Comparison of ENCODE assay signal across 32 cellular contexts in the genomic region with DNA sequence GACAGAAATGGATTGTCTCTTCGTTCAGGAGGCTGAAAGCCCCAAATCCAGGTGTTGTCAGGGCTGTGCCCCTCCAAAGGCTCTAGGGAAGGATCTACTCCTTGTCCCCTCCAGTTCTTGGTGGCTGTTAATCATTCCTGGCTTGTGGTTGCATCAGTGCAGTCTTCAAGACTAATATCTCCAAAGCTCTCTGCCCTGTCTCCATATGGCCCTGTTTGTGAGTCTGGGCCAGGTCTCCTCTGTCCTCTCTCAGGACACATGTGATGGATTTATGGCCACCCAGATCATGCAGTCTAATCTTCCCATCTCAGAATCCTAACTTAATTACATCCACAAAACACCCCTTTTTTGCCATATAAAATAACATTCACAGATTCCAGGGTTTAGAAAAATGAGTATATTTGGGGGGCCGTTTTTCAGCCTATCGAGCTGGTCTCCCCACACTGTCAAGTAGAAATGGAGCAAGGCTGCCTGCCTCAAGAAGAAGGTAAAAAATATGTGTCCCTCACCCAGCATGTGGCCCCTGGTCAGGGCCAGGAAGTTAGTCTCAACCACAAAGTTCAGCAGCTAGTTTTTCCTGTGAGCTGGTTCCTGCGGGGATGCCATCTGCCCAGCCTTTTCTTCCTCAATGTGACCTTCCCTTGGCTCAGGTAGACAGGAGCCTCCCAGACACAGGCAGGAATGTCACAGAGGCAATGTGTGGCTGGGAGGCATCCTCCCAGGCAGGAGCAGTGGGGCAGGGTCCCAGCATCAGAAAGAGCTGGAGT.
"Had no signal": no experiment of that assay in that cellular context is flagged by ENCODE, and none has a peak within 500 bp of the region (broad histone marks: within the 10 kb centered on the region; RNA-seq: fewer than 3 reads in every experiment).

No MANE protein-coding gene starts in this region.

- H3K4me3 ChIP-seq: adrenal gland, body of pancreas, colonic mucosa, esophagus squamous epithelium, gastroesophageal sphincter, heart right ventricle, hepatocyte had no signal

- H3K27me3 ChIP-seq: adrenal gland, body of pancreas, colonic mucosa, hepatocyte had no signal

- H2AFZ ChIP-seq: hepatocyte had no signal

- H3K9me3 ChIP-seq: adrenal gland, body of pancreas, colonic mucosa, esophagus squamous epithelium, gastroesophageal sphincter, heart right ventricle had no signal

- H3K4me1 ChIP-seq: adrenal gland, body of pancreas, colonic mucosa, esophagus squamous epithelium, gastroesophageal sphincter had no signal

- H3K4me2 ChIP-seq: hepatocyte had no signal

- H3K27me3 Mint-ChIP-seq: activated CD4-positive, alpha-beta memory T cell treated with anti-CD3 and anti-CD28 coated beads for 36 hours; activated CD8-positive, alpha-beta memory T cell treated with anti-CD3 and anti-CD28 coated beads, Interleukin-2, amount 10 ng/mL, durations not matched to agents 7 days and 5 days; activated naive CD4-positive, alpha-beta T cell treated with anti-CD3 and anti-CD28 coated beads, Interleukin-2, amount 50 U/mL, for 24 hours; activated naive CD8-positive, alpha-beta T cell treated with anti-CD3 and anti-CD28 coated beads for 36 hours; activated naive CD8-positive, alpha-beta T cell treated with anti-CD3 and anti-CD28 coated beads, Interleukin-2, amount 50 U/mL, for 24 hours had no signal

- H3K27ac ChIP-seq: adrenal gland, body of pancreas, colonic mucosa, epithelial cell of prostate, esophagus squamous epithelium, gastroesophageal sphincter, heart right ventricle, hepatocyte had no signal

- ATAC-seq: activated CD8-positive, alpha-beta memory T cell treated with anti-CD3 and anti-CD28 coated beads, Interleukin-2, amount 10 ng/mL, durations not matched to agents 7 days and 5 days; activated CD8-positive, alpha-beta T cell treated with anti-CD3 and anti-CD28 coated beads, Interleukin-2, amount 10 ng/mL, durations not matched to agents 7 days and 5 days; activated naive CD8-positive, alpha-beta T cell treated with anti-CD3 and anti-CD28 coated beads, Interleukin-2, amount 50 U/mL, for 24 hours; body of pancreas; gastroesophageal sphincter; heart right ventricle; WTC11 had no signal

- H3K79me2 ChIP-seq: hepatocyte had no signal

- H3K36me3 Mint-ChIP-seq: activated CD4-positive, alpha-beta memory T cell treated with anti-CD3 and anti-CD28 coated beads for 36 hours; activated CD8-positive, alpha-beta memory T cell treated with anti-CD3 and anti-CD28 coated beads, Interleukin-2, amount 10 ng/mL, durations not matched to agents 7 days and 5 days; activated naive CD4-positive, alpha-beta T cell treated with anti-CD3 and anti-CD28 coated beads, Interleukin-2, amount 50 U/mL, for 24 hours; activated naive CD8-positive, alpha-beta T cell treated with anti-CD3 and anti-CD28 coated beads for 36 hours; WTC11 had no signal

- H3K36me3 ChIP-seq: adrenal gland, colonic mucosa, esophagus squamous epithelium, gastroesophageal sphincter, heart right ventricle had no signal

- DNase-seq: activated CD4-positive, alpha-beta memory T cell treated with anti-CD3 and anti-CD28 coated beads for 36 hours; activated CD4-positive, alpha-beta T cell treated with anti-CD3 and anti-CD28 coated beads for 1 hour; activated CD4-positive, alpha-beta T cell treated with anti-CD3 and anti-CD28 coated beads for 48 hours; activated CD4-positive, alpha-beta T cell treated with anti-CD3 and anti-CD28 coated beads, Interleukin-2, amount 50 U/mL, for 1 hour; activated CD8-positive, alpha-beta memory T cell treated with anti-CD3 and anti-CD28 coated beads, Interleukin-2, amount 10 ng/mL, durations not matched to agents 7 days and 5 days; activated CD8-positive, alpha-beta memory T cell treated with anti-CD3 and anti-CD28 coated beads, Interleukin-2, amount 50 U/mL, for 4 hours; activated CD8-positive, alpha-beta T cell treated with anti-CD3 and anti-CD28 coated beads, Interleukin-2, amount 10 ng/mL, durations not matched to agents 7 days and 5 days; activated effector memory CD4-positive, alpha-beta T cell treated with anti-CD3 and anti-CD28 coated beads, Interleukin-2, amount 50 U/mL, for 16 hours; activated naive CD4-positive, alpha-beta T cell treated with anti-CD3 and anti-CD28 coated beads for 36 hours; activated naive CD8-positive, alpha-beta T cell treated with anti-CD3 and anti-CD28 coated beads for 36 hours; activated naive CD8-positive, alpha-beta T cell treated with anti-CD3 and anti-CD28 coated beads, Interleukin-2, amount 50 U/mL, for 24 hours; activated T-cell treated with anti-CD3 and anti-CD28 coated beads, Interleukin-2, amount 50 U/mL, for 1 hour; activated T-cell treated with anti-CD3 and anti-CD28 coated beads, Interleukin-2, amount 50 U/mL, for 48 hours; adrenal gland; amygdala; aorta; body of pancreas; caudate nucleus; cerebellar nuclear complex; colonic mucosa; effector CD8-positive, alpha-beta T cell; esophagus squamous epithelium; foreskin melanocyte; heart right ventricle; T-helper 2 cell had no signal

- H3K4me3 Mint-ChIP-seq: activated CD4-positive, alpha-beta memory T cell treated with anti-CD3 and anti-CD28 coated beads for 36 hours; activated CD8-positive, alpha-beta memory T cell treated with anti-CD3 and anti-CD28 coated beads, Interleukin-2, amount 10 ng/mL, durations not matched to agents 7 days and 5 days; activated CD8-positive, alpha-beta T cell treated with anti-CD3 and anti-CD28 coated beads, Interleukin-2, amount 10 ng/mL, durations not matched to agents 7 days and 5 days; activated naive CD4-positive, alpha-beta T cell treated with anti-CD3 and anti-CD28 coated beads for 36 hours; activated naive CD4-positive, alpha-beta T cell treated with anti-CD3 and anti-CD28 coated beads, Interleukin-2, amount 50 U/mL, for 24 hours; activated naive CD8-positive, alpha-beta T cell treated with anti-CD3 and anti-CD28 coated beads for 36 hours; activated naive CD8-positive, alpha-beta T cell treated with anti-CD3 and anti-CD28 coated beads, Interleukin-2, amount 50 U/mL, for 24 hours; activated T-helper 1 cell treated with anti-CD3 and anti-CD28 coated beads, Interleukin-12 subunit alpha, Interleukin-12 subunit beta, Interleukin-2, Interleukin-4 antibody, amounts not matched to agents 30 ng/mL and 10 ng/mL and 1 ng/mL, durations not matched to agents 14 hours and 24 hours and 36 hours; WTC11 had no signal

- H3K27ac Mint-ChIP-seq: activated CD4-positive, alpha-beta memory T cell treated with anti-CD3 and anti-CD28 coated beads for 36 hours; activated CD8-positive, alpha-beta memory T cell treated with anti-CD3 and anti-CD28 coated beads, Interleukin-2, amount 10 ng/mL, durations not matched to agents 7 days and 5 days; activated CD8-positive, alpha-beta T cell treated with anti-CD3 and anti-CD28 coated beads, Interleukin-2, amount 10 ng/mL, durations not matched to agents 7 days and 5 days; activated naive CD4-positive, alpha-beta T cell treated with anti-CD3 and anti-CD28 coated beads for 36 hours; activated naive CD4-positive, alpha-beta T cell treated with anti-CD3 and anti-CD28 coated beads, Interleukin-2, amount 50 U/mL, for 24 hours; activated naive CD8-positive, alpha-beta T cell treated with anti-CD3 and anti-CD28 coated beads for 36 hours; activated naive CD8-positive, alpha-beta T cell treated with anti-CD3 and anti-CD28 coated beads, Interleukin-2, amount 50 U/mL, for 24 hours; activated T-helper 1 cell treated with anti-CD3 and anti-CD28 coated beads, Interleukin-12 subunit alpha, Interleukin-12 subunit beta, Interleukin-2, Interleukin-4 antibody, amounts not matched to agents 30 ng/mL and 10 ng/mL and 1 ng/mL, durations not matched to agents 14 hours and 24 hours and 36 hours; activated T-helper 2 cell treated with anti-CD3 and anti-CD28 coated beads, Interferon-gamma antibody, Interleukin-2, Interleukin-4, amounts not matched to agents 10 μg/mL and 5 μg/mL and 100 μg/mL, durations not matched to agents 14 hours and 24 hours and 36 hours; WTC11 had no signal

- H3K4me1 Mint-ChIP-seq: activated CD8-positive, alpha-beta memory T cell treated with anti-CD3 and anti-CD28 coated beads, Interleukin-2, amount 10 ng/mL, durations not matched to agents 7 days and 5 days; activated naive CD4-positive, alpha-beta T cell treated with anti-CD3 and anti-CD28 coated beads, Interleukin-2, amount 50 U/mL, for 24 hours; activated naive CD8-positive, alpha-beta T cell treated with anti-CD3 and anti-CD28 coated beads for 36 hours; activated naive CD8-positive, alpha-beta T cell treated with anti-CD3 and anti-CD28 coated beads, Interleukin-2, amount 50 U/mL, for 24 hours had no signal

- H3K9me3 Mint-ChIP-seq: activated CD4-positive, alpha-beta memory T cell treated with anti-CD3 and anti-CD28 coated beads for 36 hours; activated naive CD4-positive, alpha-beta T cell treated with anti-CD3 and anti-CD28 coated beads for 36 hours; activated naive CD4-positive, alpha-beta T cell treated with anti-CD3 and anti-CD28 coated beads, Interleukin-2, amount 50 U/mL, for 24 hours; activated naive CD8-positive, alpha-beta T cell treated with anti-CD3 and anti-CD28 coated beads, Interleukin-2, amount 50 U/mL, for 24 hours; activated T-helper 1 cell treated with anti-CD3 and anti-CD28 coated beads, Interleukin-12 subunit alpha, Interleukin-12 subunit beta, Interleukin-2, Interleukin-4 antibody, amounts not matched to agents 30 ng/mL and 10 ng/mL and 1 ng/mL, durations not matched to agents 14 hours and 24 hours and 36 hours; WTC11 had no signal
